ENCODE assay signal across 12 cellular contexts in genomic region chr2:107826749-107827148, GRCh38. TPM values are rescaled to one million over a fixed set of nuclear protein-coding genes. Genes with fewer than 3 reads are reported as not detected.
"Had no signal": no experiment of that assay in that cellular context is flagged by ENCODE, and none has a peak within 500 bp of the region (broad histone marks: within the 10 kb centered on the region; RNA-seq: fewer than 3 reads in every experiment).

RGPD4 (plus strand) TSS chr2:107826892; CDS start chr2:107827014, 122 bp downstream.

RNA-seq across cellular contexts. Expression of gene RGPD4, which starts in this region (rescaled TPM):
- total RNA-seq: activated T-cell treated with anti-CD3 and anti-CD28 coated beads, Interleukin-2, amount 50 U/mL, for 72 hours; activated T-helper 17 cell treated with anti-CD3 and anti-CD28 coated beads, Interleukin-2, amount 50 U/mL, for 72 hours; ascending aorta; astrocyte; body of pancreas; breast epithelium; bronchial epithelial cell; cardiac muscle cell; cerebellum had no signal
- polyA plus RNA-seq: adipose tissue, adrenal gland, aorta, cardiac muscle cell had no signal
